24 cellular contexts compared by ENCODE assay signal in genomic region chr14:26846388-26846787, GRCh38.
"Had no signal": no experiment of that assay in that cellular context is flagged by ENCODE, and none has a peak within 500 bp of the region (broad histone marks: within the 10 kb centered on the region; RNA-seq: fewer than 3 reads in every experiment).

No MANE protein-coding gene starts in this region.

- ATAC-seq: activated CD4-positive, CD25-positive, alpha-beta regulatory T cell treated with anti-CD3 and anti-CD28 coated beads, Interleukin-2, amount 50 U/mL, for 24 hours; activated CD8-positive, alpha-beta T cell treated with anti-CD3 and anti-CD28 coated beads for 36 hours; activated T-cell treated with anti-CD3 and anti-CD28 coated beads, Interleukin-2, amount 50 U/mL, for 72 hours; Panc1; Right ventricle myocardium inferior; T-cell had no signal

- H3K27ac ChIP-seq: adrenal gland, SK-N-MC had no signal

- H3K4me3 ChIP-seq: adrenal gland, SK-N-MC had no signal

- H3K36me3 ChIP-seq: adrenal gland had no signal

- DNase-seq: activated CD4-positive, alpha-beta T cell treated with anti-CD3 and anti-CD28 coated beads for 4 hours; activated CD8-positive, alpha-beta memory T cell treated with anti-CD3 and anti-CD28 coated beads, Interleukin-2, amount 50 U/mL, for 4 hours; activated CD8-positive, alpha-beta T cell treated with anti-CD3 and anti-CD28 coated beads for 36 hours; activated naive CD4-positive, alpha-beta T cell treated with anti-CD3 and anti-CD28 coated beads, Interleukin-2, amount 50 U/mL, for 16 hours; activated naive CD8-positive, alpha-beta T cell treated with anti-CD3 and anti-CD28 coated beads, Interleukin-2, amount 10 ng/mL, durations not matched to agents 7 days and 5 days; activated T-cell treated with anti-CD3 and anti-CD28 coated beads, Interleukin-2, amount 50 U/mL, for 72 hours; adrenal gland; aorta; NCI-H1105 treated with DMSO at 0.1 percent for 48 hours; NCI-H1436 treated with DMSO at 0.1 percent for 48 hours; NCI-H187; NCI-H2081; NCI-H510A treated with DMSO at 0.1 percent for 48 hours; NCI-H69; NK-92 treated with Interleukin-12 subunit alpha and Interleukin-12 subunit beta, amount 100 ng/mL, for 24 hours; OCI-M1; RPMI8226; T-cell; T-helper 2 cell; T1000 had no signal

- H3K9me3 ChIP-seq: adrenal gland had no signal

- H3K27me3 ChIP-seq: adrenal gland had no signal
